Comparison of ENCODE assay signal across 10 cellular contexts in the genomic region with DNA sequence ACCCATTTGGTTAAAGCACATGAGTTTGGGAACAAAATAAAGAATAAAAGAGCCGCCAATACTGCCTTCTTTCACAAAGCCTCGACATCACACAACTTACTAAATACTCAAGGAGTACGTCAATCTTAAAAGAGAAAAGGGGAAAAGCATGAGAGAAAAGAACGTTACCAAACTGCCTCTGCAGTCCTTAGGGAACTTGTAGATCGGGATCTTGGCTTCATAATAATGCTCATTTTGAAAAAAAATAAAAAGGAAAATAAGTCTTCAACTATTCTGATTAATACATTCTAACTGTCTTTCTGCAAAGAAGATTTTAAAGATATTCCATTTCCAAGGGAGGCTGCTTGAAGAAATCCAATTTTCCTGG.
DNase-seq lines count a peak whose midpoint lies in the region; ATAC-seq, FAIRE-seq and TF ChIP-seq lines count a peak whose summit lies in the region.
"Had no signal": no experiment of that assay in that cellular context is flagged by ENCODE, and none has a peak within 500 bp of the region (broad histone marks: within the 10 kb centered on the region; RNA-seq: fewer than 3 reads in every experiment).

No MANE protein-coding gene starts in this region.

- no peaks in the 10 kb centered on the region for H3K36me3 ChIP-seq in CD4-positive, alpha-beta memory T cell (ENCODE audit: insufficient read depth, low read length)
- H3K36me3 ChIP-seq in SK-N-MC (ENCODE audit: insufficient read depth, low read length) (no peaks in the 10 kb centered on the region), pancreas (no peaks in the 10 kb centered on the region)

- peak overlapping the region in 5 of 8 donors; percentile 67 to 84 (median 78) for H3K4me3 Mint-ChIP-seq in CD4-positive, alpha-beta memory T cell

- H3K4me1 Mint-ChIP-seq in CD4-positive, alpha-beta memory T cell, result peaks cover 8 to 12% (median 10%) of the 10 kb centered on the region in 4 donors

- no peak for DNase-seq in CD4-positive, alpha-beta memory T cell
- no peak for DNase-seq in SK-N-MC (ENCODE audit: low read depth, low spot score)
- DNase-seq in foreskin keratinocyte, result no peak
- no peak for DNase-seq in pancreas
- DNase-seq in NCI-H526 treated with DMSO at 0.1 percent for 48 hours (lab: John Stamatoyannopoulos, UW), result no peak
- no peak for DNase-seq in islet precursor cell
- DNase-seq: DMS79; stimulated activated CD4-positive, alpha-beta T cell treated with anti-CD3 and anti-CD28 coated beads, Interleukin-4, amount 100 ng/mL, for 4 hours had no signal

- H3K27me3 ChIP-seq in CD4-positive, alpha-beta memory T cell (ENCODE audit: insufficient read depth, low read length), result no peaks in the 10 kb centered on the region
- H3K27me3 ChIP-seq in foreskin keratinocyte (no peaks in the 10 kb centered on the region), pancreas (no peaks in the 10 kb centered on the region)

- H3K9me3 ChIP-seq in CD4-positive, alpha-beta memory T cell (ENCODE audit: control insufficient read depth in 1 of 2, low read length in 2 of 2), result no peaks in the 10 kb centered on the region
- no peaks in the 10 kb centered on the region for H3K9me3 ChIP-seq in SK-N-MC (ENCODE audit: low read depth, low read length)
- no peaks in the 10 kb centered on the region for H3K9me3 ChIP-seq in pancreas

- intact Hi-C loops in CD4-positive, alpha-beta memory T cell (cut with micrococcal nuclease), result no loop called here
- intact Hi-C loops in pancreas (cut with DNase I), result no loop called here

- no peak for FAIRE-seq in pancreas (lab: Jason Lieb, UNC)

- WGBS in pancreas, 2 donors, result 18 to 22% methylated on average over 5 of the region's 5 CpGs

- peak overlapping the region; percentile 58 for H3K9ac ChIP-seq in SK-N-MC (ENCODE audit: insufficient read length)

- peaks cover 0 to 2% (median 0%) of the 10 kb centered on the region in 8 donors for H3K9me3 Mint-ChIP-seq in CD4-positive, alpha-beta memory T cell

- no peak overlapping the region for H3K4me3 ChIP-seq in CD4-positive, alpha-beta memory T cell (ENCODE audit: low read length in 2 of 2)
- peak overlapping the region; percentile 79 for H3K4me3 ChIP-seq in SK-N-MC
- peak overlapping the region; percentile 8 to 44 (median 30) for H3K4me3 ChIP-seq in pancreas

- CTCF ChIA-PET in CD4-positive, alpha-beta memory T cell (lab: Charles Lee; ENCODE audit: partially characterized antibody), result no interaction called here

- H3K36me3 Mint-ChIP-seq in CD4-positive, alpha-beta memory T cell, result no peaks in the 10 kb centered on the region

- ATAC-seq in foreskin keratinocyte (no peak), pancreas (peak; percentile 22 to 31 (median 24)), GM18870 (IDR thresholded peaks at IDR 0.05; ENCODE audit: unreplicated experiment) (no peak), HG02938 (IDR thresholded peaks at IDR 0.05; ENCODE audit: unreplicated experiment) (no peak)

- H3K27ac ChIP-seq in CD4-positive, alpha-beta memory T cell (ENCODE audit: low read depth, low read length), result no peak overlapping the region
- H3K27ac ChIP-seq in SK-N-MC, result peak overlapping the region; percentile 83; the same call in 1 of the 2 replicates
- peak overlapping the region; percentile 92 for H3K27ac ChIP-seq in foreskin keratinocyte
- H3K27ac ChIP-seq in pancreas, result peak overlapping the region; percentile 28 to 87 (median 75)

- TF ChIP-seq CTCF in foreskin keratinocyte (conservative IDR thresholded peaks at IDR 0.05) (no peak), pancreas (IDR thresholded peaks at IDR 0.05) (no peak)

- H3K27me3 Mint-ChIP-seq in CD4-positive, alpha-beta memory T cell, result peaks cover 14 to 19% of the 10 kb centered on the region in 2 donors

- POLR2A ChIA-PET in CD4-positive, alpha-beta memory T cell (lab: Charles Lee; ENCODE audit: partially characterized antibody), result no interaction called here

- H3K4me1 ChIP-seq in CD4-positive, alpha-beta memory T cell (ENCODE audit: insufficient read depth, low read length), result no peaks in the 10 kb centered on the region
- H3K4me1 ChIP-seq in foreskin keratinocyte, result peaks cover 7% of the 10 kb centered on the region
- H3K4me1 ChIP-seq in pancreas, result peaks cover 0 to 8% (median 4%) of the 10 kb centered on the region in 3 donors

- H3K27ac Mint-ChIP-seq in CD4-positive, alpha-beta memory T cell, result no peak overlapping the region

Comparison
In these comparisons a context has a peak if more than half of its experiments do, and no peak if none do; other contexts are left out.
1. H3K4me3 ChIP-seq: peak in SK-N-MC (single experiment) and pancreas (4 of 4); none in CD4-positive, alpha-beta memory T cell (0 of 2).
2. ATAC-seq: peak in pancreas (4 of 4); none in foreskin keratinocyte (single experiment), GM18870 (single experiment) and HG02938 (single experiment).